ENCODE assay signal across 8 cellular contexts in genomic region chr9:128218518-128219389, GRCh38. TPM values are rescaled to one million over a fixed set of nuclear protein-coding genes. Genes with fewer than 3 reads are reported as not detected.
DNase-seq lines count a peak whose midpoint lies in the region; ATAC-seq and TF ChIP-seq lines count a peak whose summit lies in the region.

No MANE protein-coding gene starts in this region.

- DNase-seq in EH (ENCODE audit: low read depth) = peak; percentile 51
- peak; percentile 99 for DNase-seq in GM23338 (ENCODE audit: low spot score)
- peak; percentile 83 for DNase-seq in NCI-H1048 (lab: John Stamatoyannopoulos, UW)
- DNase-seq in activated CD4-positive, alpha-beta T cell treated with anti-CD3 and anti-CD28 coated beads for 24 hours (ENCODE audit: low read depth in 2 of 2) = peak; percentile 92 to 97
- peak; percentile 87 for DNase-seq in cerebellum (ENCODE audit: low spot score)
- peak; percentile 86 for DNase-seq in kidney epithelial cell (ENCODE audit: low read depth)
- DNase-seq in stimulated activated CD4-positive, alpha-beta T cell treated with anti-CD3 and anti-CD28 coated beads, Interleukin-15, amount 100 ng/mL, for 48 hours (ENCODE audit: low read depth in 2 of 2) = peak; percentile 90 to 95
- no peak for DNase-seq in NCI-H2227 (lab: John Stamatoyannopoulos, UW; ENCODE audit: unreplicated experiment)

- H3K4me2 ChIP-seq in GM23338 = peak overlapping the region; percentile 80

- H3K36me3 Mint-ChIP-seq in GM23338 (ENCODE audit: low read depth) = peaks cover 24% of the 10 kb centered on the region

- H3K27me3 ChIP-seq in GM23338 (ENCODE audit: insufficient read depth) = no peaks in the 10 kb centered on the region
- no peaks in the 10 kb centered on the region for H3K27me3 ChIP-seq in kidney epithelial cell (ENCODE audit: control insufficient read depth, insufficient read depth, low read length)

- H3F3A ChIP-seq in GM23338 (replicated peaks; ENCODE audit: low read depth) = peaks cover 3% of the 10 kb centered on the region

- H3K79me2 ChIP-seq in GM23338 (replicated peaks; ENCODE audit: insufficient read depth) = no peaks in the 10 kb centered on the region

- no peaks in the 10 kb centered on the region for H3K9me3 Mint-ChIP-seq in GM23338

- H2AFZ ChIP-seq in GM23338 = no peak overlapping the region

- no peak overlapping the region for H3K27ac ChIP-seq in GM23338 (ENCODE audit: low read depth)

- H3K27me3 Mint-ChIP-seq in GM23338 (ENCODE audit: insufficient read depth, low read depth, poor library complexity) = peaks cover 15% of the 10 kb centered on the region

- H3K4me3 Mint-ChIP-seq in GM23338 = peak overlapping the region; percentile 72

- H3K4me1 Mint-ChIP-seq in GM23338 = peaks cover 13% of the 10 kb centered on the region

- 0 out of 2 replicates have a peak, but pooled peaks cover 6% of the 10 kb centered on the region for H3K36me3 ChIP-seq in GM23338 (ENCODE audit: insufficient read depth)
- peaks cover 1% of the 10 kb centered on the region for H3K36me3 ChIP-seq in kidney epithelial cell (ENCODE audit: control insufficient read depth, insufficient read depth, low read length)

- TF ChIP-seq CTCF in GM23338 (conservative IDR thresholded peaks at IDR 0.05; ENCODE audit: low read depth in 2 of 2) (peak in 1 of 2 experiments; percentile 22; a peak in 1 of 4 replicates), kidney epithelial cell (IDR thresholded peaks at IDR 0.05; ENCODE audit: insufficient read depth, low read length, poor library complexity, severe bottlenecking) (no peak)

- H3K27ac Mint-ChIP-seq in GM23338 = peak overlapping the region; percentile 94

- peak overlapping the region; percentile 45 for H3K4me3 ChIP-seq in GM23338
- H3K4me3 ChIP-seq in kidney epithelial cell (ENCODE audit: low read depth, low read length) = peak overlapping the region; percentile 25

- no peaks in the 10 kb centered on the region for H3K9me2 ChIP-seq in GM23338 (ENCODE audit: insufficient read depth)

- H4K20me1 ChIP-seq in GM23338 (replicated peaks; ENCODE audit: insufficient read depth) = no peaks in the 10 kb centered on the region; the same call in none of the 2 replicates

- peaks cover 3% of the 10 kb centered on the region; the same call in 1 of the 2 replicates for H3K4me1 ChIP-seq in GM23338 (ENCODE audit: insufficient read depth)

- ATAC-seq in GM23338 = peak; percentile 95

TF ChIP-seq in GM23338, 12 proteins besides CTCF, POLR2A, EP300 and RAD21:
- peak; percentile 68 for TF ChIP-seq CREB1 (CRISPR knock-in tag; IDR thresholded peaks at IDR 0.05; ENCODE audit: low read depth)
- peak; percentile 81 for TF ChIP-seq REST (IDR thresholded peaks at IDR 0.05; ENCODE audit: unreplicated experiment)
- TF ChIP-seq EZH2 (IDR thresholded peaks at IDR 0.05; ENCODE audit: low read depth, unreplicated experiment) = no peak
- TF ChIP-seq ZNF114 (CRISPR knock-in tag; IDR thresholded peaks at IDR 0.05) = no peak
- peak; percentile 43; the same call in 1 of the 2 replicates for TF ChIP-seq POLR2AphosphoS5 (IDR thresholded peaks at IDR 0.05; ENCODE audit: low read depth)

RNA-seq across cellular contexts. Expression of gene DNM1, which starts 15.6 kb away (rescaled TPM):
- 42.0 and 43.2 TPM in 2 replicates for total RNA-seq in GM23338 (2014; rRNA removed; shearing (Covaris generic))
- 24.0 and 36.0 TPM in 2 replicates for polyA plus RNA-seq in GM23338 (2016; fragmentation: Nextera tagmentation; extraction: Ambion mirVana)
- total RNA-seq in cerebellum = 120 TPM
- 16.2 and 20.5 TPM in 2 replicates for total RNA-seq in kidney epithelial cell

RNA-seq across cellular contexts. Expression of gene CIZ1, which starts 27.4 kb away (rescaled TPM):
- 48.2 and 61.4 TPM in 2 replicates for total RNA-seq in GM23338 (2014; rRNA removed; shearing (Covaris generic))
- polyA plus RNA-seq in GM23338 (2016; fragmentation: Nextera tagmentation; extraction: Ambion mirVana) = 49.6 and 49.7 TPM in 2 replicates
- 30.8 TPM for total RNA-seq in cerebellum
- 56.9 and 103 TPM in 2 replicates for total RNA-seq in kidney epithelial cell

RNA-seq across cellular contexts. Expression of gene GOLGA2, which starts 57.1 kb away (rescaled TPM):
- total RNA-seq in GM23338 (2014; rRNA removed; shearing (Covaris generic)) = 44.4 and 48.4 TPM in 2 replicates
- 31.4 and 32.6 TPM in 2 replicates for polyA plus RNA-seq in GM23338 (2016; fragmentation: Nextera tagmentation; extraction: Ambion mirVana)
- total RNA-seq in cerebellum (50.3 TPM), kidney epithelial cell (69.9 and 75.8 TPM in 2 replicates)

RNA-seq across cellular contexts. Expression of gene SWI5, which starts 57.3 kb away (rescaled TPM):
- total RNA-seq in GM23338 (2014; rRNA removed; shearing (Covaris generic)) = 26.6 and 31.8 TPM in 2 replicates
- 35.7 and 42.5 TPM in 2 replicates for polyA plus RNA-seq in GM23338 (2016; fragmentation: Nextera tagmentation; extraction: Ambion mirVana)
- total RNA-seq in cerebellum (10.5 TPM), kidney epithelial cell (37.4 and 45.5 TPM in 2 replicates)

RNA-seq across cellular contexts. Expression of gene BBLN, which starts 58.7 kb away (rescaled TPM):
- total RNA-seq in GM23338 (2014; rRNA removed; shearing (Covaris generic)) = 246 and 276 TPM in 2 replicates
- 171 and 177 TPM in 2 replicates for polyA plus RNA-seq in GM23338 (2016; fragmentation: Nextera tagmentation; extraction: Ambion mirVana)
- total RNA-seq in cerebellum (24.9 TPM), kidney epithelial cell (406 and 420 TPM in 2 replicates)
